In genomic region chr1:99363531-99363930, GRCh38 we compare ENCODE assay signal across 22 cellular contexts.
"Had no signal": no experiment of that assay in that cellular context is flagged by ENCODE, and none has a peak within 500 bp of the region (broad histone marks: within the 10 kb centered on the region; RNA-seq: fewer than 3 reads in every experiment).

No MANE protein-coding gene starts in this region.

- H3K36me3 ChIP-seq: gastrocnemius medialis, lower lobe of right lung, pancreas, right lobe of liver, stomach, tibial artery had no signal

- ATAC-seq: esophagus mucosa; gastrocnemius medialis; left ventricle myocardium superior; lower lobe of right lung; natural killer cell; pancreas; right lobe of liver; stimulated activated effector memory CD8-positive, alpha-beta T cell treated with anti-CD3 and anti-CD28 coated beads, Interleukin-12 subunit alpha, Interleukin-12 subunit beta, amount 100 ng/mL, for 72 hours had no signal

- H3K27me3 ChIP-seq: gastrocnemius medialis, pancreas, right lobe of liver, stomach, tibial artery had no signal

- H3K27ac ChIP-seq: epithelial cell of prostate, gastrocnemius medialis, lower lobe of right lung, pancreas, right lobe of liver, stomach, tibial artery had no signal

- H3K4me1 ChIP-seq: gastrocnemius medialis, lower lobe of right lung, pancreas, right lobe of liver, stomach, tibial artery had no signal

- DNase-seq: cortex of kidney; effector CD8-positive, alpha-beta T cell; endodermal cell; foreskin fibroblast; gastrocnemius medialis; head of caudate nucleus; left ventricle myocardium superior; lower lobe of right lung; natural killer cell; occipital lobe; pancreas; right lobe of liver; stimulated activated CD4-positive, alpha-beta T cell treated with anti-CD3 and anti-CD28 coated beads, Interleukin-12 subunit alpha, Interleukin-12 subunit beta, amount 100 ng/mL, for 4 hours; stimulated activated CD4-positive, alpha-beta T cell treated with anti-CD3 and anti-CD28 coated beads, Interleukin-1b, Interleukin-23, amount 100 ng/mL, for 48 hours; stimulated activated CD4-positive, alpha-beta T cell treated with anti-CD3 and anti-CD28 coated beads, Interleukin-4, amount 100 ng/mL, for 24 hours; stimulated activated naive CD4-positive, alpha-beta T cell treated with Interleukin-2 at 50 U/mL for 16 hours; stomach; tibial artery had no signal

- H3K4me3 ChIP-seq: gastrocnemius medialis, lower lobe of right lung, pancreas, right lobe of liver, smooth muscle cell, stomach, tibial artery had no signal

- H3K9me3 ChIP-seq: gastrocnemius medialis, lower lobe of right lung, pancreas, right lobe of liver, stomach, tibial artery had no signal
